ENCODE assay signal across 10 cellular contexts in the genomic region with DNA sequence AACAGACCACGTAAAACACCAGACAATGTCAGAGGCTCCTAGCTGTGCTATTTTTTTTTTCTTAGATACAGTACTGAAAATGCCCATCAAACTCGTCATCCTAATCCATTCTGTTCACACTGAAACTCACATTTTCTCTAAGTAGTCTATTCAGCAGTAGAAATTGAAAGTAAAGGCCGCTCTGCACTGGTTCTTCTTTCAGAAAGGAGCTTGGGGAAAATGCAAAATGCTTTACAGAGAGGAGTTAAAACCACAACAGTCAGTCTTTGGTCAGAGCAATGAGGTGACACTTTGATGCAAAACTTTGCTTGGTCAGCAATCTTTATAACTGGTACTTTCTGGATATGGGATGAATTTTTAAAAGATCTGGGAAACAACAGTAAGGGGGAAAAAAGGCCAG. TPM values are rescaled to one million over a fixed set of nuclear protein-coding genes. Genes with fewer than 3 reads are reported as not detected.
DNase-seq lines count a peak whose midpoint lies in the region; ATAC-seq lines count a peak whose summit lies in the region.
"Had no signal": no experiment of that assay in that cellular context is flagged by ENCODE, and none has a peak within 500 bp of the region (broad histone marks: within the 10 kb centered on the region; RNA-seq: fewer than 3 reads in every experiment).

No MANE protein-coding gene starts in this region.

- intact Hi-C loops in posterior vena cava (cut with DNase I) = no loop called here

- H3K9me3 Mint-ChIP-seq in central memory CD8-positive, alpha-beta T cell = no peaks in the 10 kb centered on the region
- H3K9me3 Mint-ChIP-seq: naive B cell had no signal

- H3K27me3 Mint-ChIP-seq in central memory CD8-positive, alpha-beta T cell = no peaks in the 10 kb centered on the region
- H3K27me3 Mint-ChIP-seq: naive B cell had no signal

- ATAC-seq in GM18519 (IDR thresholded peaks at IDR 0.05; ENCODE audit: low FRiP score, unreplicated experiment) (peak; percentile 91), GM21447 (IDR thresholded peaks at IDR 0.05; ENCODE audit: unreplicated experiment) (peak; percentile 99), HG03354 (IDR thresholded peaks at IDR 0.05; ENCODE audit: poor library complexity, severe bottlenecking, unreplicated experiment) (peak; percentile 97)
- ATAC-seq in central memory CD8-positive, alpha-beta T cell (replicated peaks; ENCODE audit: extremely low read depth, poor library complexity, severe bottlenecking) = peak; percentile 70

- DNase-seq in central memory CD8-positive, alpha-beta T cell (ENCODE audit: low spot score in 2 of 2) = no peak
- no peak for DNase-seq in effector CD8-positive, alpha-beta T cell (lab: John Stamatoyannopoulos, UW)
- DNase-seq in posterior vena cava (ENCODE audit: low spot score) = no peak
- DNase-seq in stimulated activated naive CD4-positive, alpha-beta T cell treated with Interleukin-2 at 50 U/mL for 16 hours (lab: John Stamatoyannopoulos, UW) = no peak
- DNase-seq in activated effector memory CD4-positive, alpha-beta T cell treated with anti-CD3 and anti-CD28 coated beads, Interleukin-2, amount 50 U/mL, for 16 hours = no peak
- DNase-seq: naive B cell, NCI-H748 treated with DMSO at 0.1 percent for 48 hours had no signal

- peak overlapping the region; percentile 47 for H3K4me3 Mint-ChIP-seq in central memory CD8-positive, alpha-beta T cell
- H3K4me3 Mint-ChIP-seq: naive B cell had no signal

- peak overlapping the region; percentile 77 for H3K27ac Mint-ChIP-seq in central memory CD8-positive, alpha-beta T cell (ENCODE audit: low read depth)

- peaks cover 35% of the 10 kb centered on the region for H3K36me3 Mint-ChIP-seq in central memory CD8-positive, alpha-beta T cell (ENCODE audit: insufficient read depth)

- peaks cover 18% of the 10 kb centered on the region for H3K4me1 Mint-ChIP-seq in central memory CD8-positive, alpha-beta T cell

RNA-seq across cellular contexts. Expression of a gene that starts 43.8 kb away (rescaled TPM):
- total RNA-seq in posterior vena cava = 10 to 100 TPM; 15.1 to 19.0 TPM
